Comparison of ENCODE assay signal across 8 cellular contexts in genomic region chr6:33744001-33744848, GRCh38. TPM values are rescaled to one million over a fixed set of nuclear protein-coding genes. Genes with fewer than 3 reads are reported as not detected.
DNase-seq lines count a peak whose midpoint lies in the region; ATAC-seq, FAIRE-seq and TF ChIP-seq lines count a peak whose summit lies in the region.

No MANE protein-coding gene starts in this region.

- FAIRE-seq in HTR-8/SVneo (lab: Jason Lieb, UNC) = peak; percentile 97

- no peak for ATAC-seq in GM18909 (IDR thresholded peaks at IDR 0.05; ENCODE audit: poor library complexity, unreplicated experiment)

- H3K4me3 Mint-ChIP-seq in CD14-positive monocyte = no peak overlapping the region

- H3K36me3 Mint-ChIP-seq in CD14-positive monocyte = no peaks in the 10 kb centered on the region

- TF ChIP-seq CTCF in CD14-positive monocyte (IDR thresholded peaks at IDR 0.05) = peak; percentile 80

- no peak overlapping the region for H3K27ac Mint-ChIP-seq in CD14-positive monocyte

- H3K9me3 Mint-ChIP-seq in CD14-positive monocyte = no peaks in the 10 kb centered on the region

- H3K27ac ChIP-seq in epithelial cell of prostate = peak overlapping the region; percentile 45

- DNase-seq in CD14-positive monocyte (ENCODE audit: low spot score) (no peak), HTR-8/SVneo (ENCODE audit: insufficient read length, low spot score) (peak; percentile 89), NOMO-1 (lab: John Stamatoyannopoulos, UW; ENCODE audit: unreplicated experiment in 2 of 2) (peak; percentile 9 to 34), epithelial cell of prostate (ENCODE audit: low read depth, low spot score) (peak; percentile 99), mucosa of gallbladder (ENCODE audit: low spot score) (peak; percentile 65)
- DNase-seq in activated CD8-positive, alpha-beta memory T cell treated with anti-CD3 and anti-CD28 coated beads for 48 hours (ENCODE audit: low read depth in 2 of 3, low spot score in 2 of 3) = peak; percentile 31 to 60 (median 43)
- peak; percentile 44 to 57 for DNase-seq in stimulated activated CD8-positive, alpha-beta memory T cell treated with anti-CD3 and anti-CD28 coated beads, Interleukin-2, amount 100 ng/mL, for 48 hours (ENCODE audit: low read depth in 2 of 2)

- intact Hi-C loops in CD14-positive monocyte (cut with micrococcal nuclease) = no loop called here

- peaks cover 13% of the 10 kb centered on the region for H3K4me1 Mint-ChIP-seq in CD14-positive monocyte

- H3K27me3 Mint-ChIP-seq in CD14-positive monocyte (ENCODE audit: low read depth in 3 of 3) = peaks cover 0 to 14% (median 4%) of the 10 kb centered on the region in 3 donors

RNA-seq across cellular contexts. Expression of gene IP6K3, which starts 2.5 kb away (rescaled TPM):
- not detected for polyA plus RNA-seq in CD14-positive monocyte
- 0.26 TPM for total RNA-seq in mucosa of gallbladder

RNA-seq across cellular contexts. Expression of gene UQCC2, which starts 32.7 kb away (rescaled TPM):
- polyA plus RNA-seq in CD14-positive monocyte = 10 to 100 TPM; 37.2 to 39.3 TPM
- 44.3 TPM for total RNA-seq in mucosa of gallbladder

RNA-seq across cellular contexts. Expression of gene LEMD2, which starts 44.7 kb away (rescaled TPM):
- polyA plus RNA-seq in CD14-positive monocyte = 10 to 100 TPM; 11.4 to 13.8 TPM
- total RNA-seq in mucosa of gallbladder = 68.4 TPM

RNA-seq across cellular contexts. Expression of gene MLN, which starts 59.6 kb away (rescaled TPM):
- polyA plus RNA-seq in CD14-positive monocyte = not detected
- not detected for total RNA-seq in mucosa of gallbladder
